Comparison of ENCODE assay signal across 25 cellular contexts in the genomic region with DNA sequence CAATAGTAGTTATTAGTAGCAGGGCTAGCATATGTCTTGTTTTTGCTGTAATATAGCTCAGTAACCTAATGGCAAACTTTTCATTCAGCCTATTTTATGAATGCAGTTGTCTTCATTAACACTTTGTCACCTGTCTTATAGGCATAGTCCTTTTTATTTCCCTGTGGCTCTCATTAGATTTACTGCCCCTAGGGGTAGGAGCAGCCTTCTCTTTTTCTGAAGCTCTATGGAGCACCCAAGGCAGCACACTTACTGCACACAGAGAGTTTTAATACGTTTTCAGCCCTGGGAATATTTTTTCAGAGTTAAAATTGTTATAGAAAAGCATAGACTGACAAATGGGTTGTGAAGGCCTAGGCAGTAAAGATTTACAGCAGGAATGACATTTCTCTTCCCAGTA.
"Had no signal": no experiment of that assay in that cellular context is flagged by ENCODE, and none has a peak within 500 bp of the region (broad histone marks: within the 10 kb centered on the region; RNA-seq: fewer than 3 reads in every experiment).

No MANE protein-coding gene starts in this region.

- H2AFZ ChIP-seq: hepatocyte had no signal

- H3K27me3 ChIP-seq: dorsolateral prefrontal cortex, esophagus muscularis mucosa, foreskin keratinocyte, gastroesophageal sphincter, heart left ventricle, hepatocyte, spleen, suprapubic skin, transverse colon, upper lobe of right lung, uterus had no signal

- H3K79me2 ChIP-seq: hepatocyte had no signal

- H3K4me1 Mint-ChIP-seq: nephron; stimulated activated naive B cell treated with anti-CD40 and anti-IgM and Interleukin-4, amounts not matched to agents 10 μg/mL and 1 μg/mL and 100 μg/mL, for 72 hours; stimulated activated naive CD8-positive, alpha-beta T cell treated with anti-CD3 and anti-CD28 coated beads, Interleukin-15, amount 100 ng/mL, for 72 hours had no signal

- H3K36me3 ChIP-seq: esophagus muscularis mucosa, gastroesophageal sphincter, heart left ventricle, spleen, suprapubic skin, transverse colon, upper lobe of right lung, uterus had no signal

- H3K9me3 ChIP-seq: gastroesophageal sphincter, psoas muscle, spleen, suprapubic skin, upper lobe of right lung, uterus had no signal

- H3K4me1 ChIP-seq: esophagus muscularis mucosa, foreskin keratinocyte, gastroesophageal sphincter, heart left ventricle, psoas muscle, spleen, suprapubic skin, transverse colon, upper lobe of right lung, uterus had no signal

- H3K27ac Mint-ChIP-seq: naive thymus-derived CD4-positive, alpha-beta T cell; nephron; stimulated activated naive B cell treated with anti-CD40 and anti-IgM and Interleukin-4, amounts not matched to agents 10 μg/mL and 1 μg/mL and 100 μg/mL, for 72 hours; stimulated activated naive CD8-positive, alpha-beta T cell treated with anti-CD3 and anti-CD28 coated beads, Interleukin-15, amount 100 ng/mL, for 72 hours had no signal

- H3K27me3 Mint-ChIP-seq: stimulated activated naive B cell treated with anti-CD40 and anti-IgM and Interleukin-4, amounts not matched to agents 10 μg/mL and 1 μg/mL and 100 μg/mL, for 72 hours; stimulated activated naive CD8-positive, alpha-beta T cell treated with anti-CD3 and anti-CD28 coated beads, Interleukin-15, amount 100 ng/mL, for 72 hours had no signal

- ATAC-seq: foreskin keratinocyte; gastroesophageal sphincter; heart left ventricle; left lobe of liver; naive thymus-derived CD4-positive, alpha-beta T cell; psoas muscle; right cardiac atrium; stimulated activated naive B cell treated with anti-CD40 and anti-IgM and Interleukin-4, amounts not matched to agents 10 μg/mL and 1 μg/mL and 100 μg/mL, for 72 hours; stimulated activated naive CD8-positive, alpha-beta T cell treated with anti-CD3 and anti-CD28 coated beads, Interleukin-15, amount 100 ng/mL, for 72 hours; upper lobe of right lung had no signal

- H3K27ac ChIP-seq: dorsolateral prefrontal cortex, esophagus muscularis mucosa, foreskin keratinocyte, gastroesophageal sphincter, heart left ventricle, hepatocyte, psoas muscle, skin epidermis, spleen, suprapubic skin, transverse colon, upper lobe of right lung, uterus had no signal

- H3K4me3 Mint-ChIP-seq: naive thymus-derived CD4-positive, alpha-beta T cell; nephron; stimulated activated naive B cell treated with anti-CD40 and anti-IgM and Interleukin-4, amounts not matched to agents 10 μg/mL and 1 μg/mL and 100 μg/mL, for 72 hours; stimulated activated naive CD8-positive, alpha-beta T cell treated with anti-CD3 and anti-CD28 coated beads, Interleukin-15, amount 100 ng/mL, for 72 hours had no signal

- H3K4me2 ChIP-seq: hepatocyte had no signal

- H3K4me3 ChIP-seq: dorsolateral prefrontal cortex, esophagus muscularis mucosa, gastroesophageal sphincter, heart left ventricle, hepatocyte, psoas muscle, skin epidermis, spleen, suprapubic skin, transverse colon, upper lobe of right lung, uterus had no signal

- DNase-seq: dorsolateral prefrontal cortex; effector CD4-positive, alpha-beta T cell; foreskin keratinocyte; heart left ventricle; kidney; mesenchymal stem cell; midbrain; naive thymus-derived CD4-positive, alpha-beta T cell; nucleus accumbens; psoas muscle; right cardiac atrium; spleen; stimulated activated CD4-positive, alpha-beta T cell treated with anti-CD3 and anti-CD28 coated beads, Interleukin-4, amount 100 ng/mL, for 4 hours; stimulated activated naive B cell treated with anti-CD40 and anti-IgM and Interleukin-4, amounts not matched to agents 10 μg/mL and 1 μg/mL and 100 μg/mL, for 72 hours; stimulated activated naive CD8-positive, alpha-beta T cell treated with anti-CD3 and anti-CD28 coated beads, Interleukin-15, amount 100 ng/mL, for 72 hours; transverse colon; upper lobe of right lung; uterus had no signal
